24 cellular contexts compared by ENCODE assay signal in the genomic region with DNA sequence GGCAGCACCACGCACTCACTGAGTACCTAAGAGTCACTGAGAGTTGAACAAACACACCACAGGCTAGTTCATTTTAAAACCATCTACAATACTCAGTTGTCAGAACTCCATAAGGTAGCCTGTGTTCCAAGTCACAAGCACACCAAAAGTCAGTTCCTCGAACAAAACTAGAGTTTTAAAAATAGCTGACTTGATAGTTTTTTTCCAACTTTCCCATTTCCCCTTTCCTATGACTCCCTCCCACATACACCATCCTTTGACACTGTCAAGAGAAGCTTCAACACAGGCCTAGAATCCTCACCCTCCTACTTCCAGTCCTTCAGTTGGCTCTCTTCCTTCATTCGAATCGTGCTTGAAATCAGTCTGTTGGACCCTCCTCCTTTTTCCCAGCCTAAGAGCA.
DNase-seq lines count a peak whose midpoint lies in the region; ATAC-seq, FAIRE-seq and TF ChIP-seq lines count a peak whose summit lies in the region.
"Had no signal": no experiment of that assay in that cellular context is flagged by ENCODE, and none has a peak within 500 bp of the region (broad histone marks: within the 10 kb centered on the region; RNA-seq: fewer than 3 reads in every experiment).

No MANE protein-coding gene starts in this region.

- no peak for ATAC-seq in K562
- peak; percentile 26 for ATAC-seq in gastroesophageal sphincter
- ATAC-seq in upper lobe of left lung (ENCODE audit: low FRiP score in 2 of 2) = peak in 1 of 2 donors; percentile 6
- no peak for ATAC-seq in GM19351 (IDR thresholded peaks at IDR 0.05; ENCODE audit: unreplicated experiment)
- ATAC-seq in GM19395 (IDR thresholded peaks at IDR 0.05; ENCODE audit: unreplicated experiment) = no peak
- ATAC-seq: activated CD8-positive, alpha-beta T cell treated with anti-CD3 and anti-CD28 coated beads for 36 hours; foreskin keratinocyte; natural killer cell had no signal

- TF ChIP-seq EP300 in K562 (IDR thresholded peaks at IDR 0.05; ENCODE audit: low read length) = no peak
- no peak for TF ChIP-seq EP300 in gastroesophageal sphincter (IDR thresholded peaks at IDR 0.05)
- TF ChIP-seq EP300 in sigmoid colon (IDR thresholded peaks at IDR 0.05) = no peak
- TF ChIP-seq EP300 in upper lobe of left lung (IDR thresholded peaks at IDR 0.05) = no peak

- intact Hi-C loops in K562 (cut with micrococcal nuclease) = no loop called here
- intact Hi-C loops in sigmoid colon (cut with DNase I) = loop anchor here (5.0 kb wide), 1 partner anchor 43 kb away; no protein-coding TSS in a partner anchor

- H3K36me3 ChIP-seq in K562 (ENCODE audit: control insufficient read depth, insufficient read depth, low read length) = no peaks in the 10 kb centered on the region
- no peaks in the 10 kb centered on the region for H3K36me3 ChIP-seq in gastroesophageal sphincter
- no peaks in the 10 kb centered on the region for H3K36me3 ChIP-seq in sigmoid colon
- no peaks in the 10 kb centered on the region for H3K36me3 ChIP-seq in upper lobe of left lung
- H3K36me3 ChIP-seq: cardiac muscle cell, Peyer's patch had no signal

- TF ChIP-seq POLR2A in K562 (conservative IDR thresholded peaks at IDR 0.05) = no peak
- no peak for TF ChIP-seq POLR2A in gastroesophageal sphincter (IDR thresholded peaks at IDR 0.05)
- no peak for TF ChIP-seq POLR2A in sigmoid colon (IDR thresholded peaks at IDR 0.05)
- no peak for TF ChIP-seq POLR2A in upper lobe of left lung (IDR thresholded peaks at IDR 0.05)

- TF ChIP-seq RAD21 in K562 (CRISPR knock-in tag; conservative IDR thresholded peaks at IDR 0.05 in 1 of 2, IDR thresholded peaks at IDR 0.05 in 1 of 2) = no peak

- no peak overlapping the region for H3K27ac Mint-ChIP-seq in activated CD4-positive, alpha-beta memory T cell treated with anti-CD3 and anti-CD28 coated beads, Interleukin-2, amount 10 ng/mL, durations not matched to agents 7 days and 5 days
- H3K27ac Mint-ChIP-seq: activated B cell treated with CpG ODN at 0.5 μM for 24 hours; activated CD8-positive, alpha-beta T cell treated with anti-CD3 and anti-CD28 coated beads for 36 hours; B cell; T-helper 2 cell treated with Interferon-gamma antibody and Interleukin-4, amounts not matched to agents 5 μg/mL and 100 μg/mL, for 36 hours had no signal

- no peak overlapping the region for H3K9ac ChIP-seq in K562 (ENCODE audit: insufficient read depth in 1 of 2, low read depth in 2 of 2, low read length in 2 of 2)

- H3K36me3 Mint-ChIP-seq in activated CD4-positive, alpha-beta memory T cell treated with anti-CD3 and anti-CD28 coated beads, Interleukin-2, amount 10 ng/mL, durations not matched to agents 7 days and 5 days (ENCODE audit: low read depth) = no peaks in the 10 kb centered on the region
- H3K36me3 Mint-ChIP-seq: natural killer cell had no signal

- H3K27me3 ChIP-seq in K562 (ENCODE audit: control insufficient read depth in 2 of 2, insufficient read depth in 2 of 2, low read length in 2 of 2) (peaks cover 12 to 33% of the 10 kb centered on the region in 2 experiments), gastroesophageal sphincter (no peaks in the 10 kb centered on the region), sigmoid colon (no peaks in the 10 kb centered on the region), upper lobe of left lung (no peaks in the 10 kb centered on the region)
- H3K27me3 ChIP-seq: cardiac muscle cell, foreskin keratinocyte, Peyer's patch had no signal

- no TSS peak for BruUV-seq in K562 (replicated peaks; lab: Mats Ljungman, UMichigan)

- H3K4me2 ChIP-seq in K562 (ENCODE audit: insufficient read depth, low read length) = no peak overlapping the region

- peaks cover 4% of the 10 kb centered on the region for H3K27me3 Mint-ChIP-seq in activated CD4-positive, alpha-beta memory T cell treated with anti-CD3 and anti-CD28 coated beads, Interleukin-2, amount 10 ng/mL, durations not matched to agents 7 days and 5 days

- POLR2A ChIA-PET in K562 (lab: Yijun Ruan, JAX) = interaction anchor here (1.6 kb wide), 1 partner anchor 8 kb away, joined by 5 read pairs; no protein-coding TSS in a partner anchor
- POLR2A ChIA-PET in activated CD4-positive, alpha-beta memory T cell treated with anti-CD3 and anti-CD28 coated beads, Interleukin-2, amount 10 ng/mL, durations not matched to agents 7 days and 5 days (lab: Charles Lee) = no interaction called here

- CTCF ChIA-PET in K562 (lab: Yijun Ruan, JAX; ENCODE audit: low intra/inter-chr PET ratio) = no interaction called here
- CTCF ChIA-PET in activated CD4-positive, alpha-beta memory T cell treated with anti-CD3 and anti-CD28 coated beads, Interleukin-2, amount 10 ng/mL, durations not matched to agents 7 days and 5 days (lab: Charles Lee) = no interaction called here

- 14% methylated on average over 4 of the region's 4 CpGs for WGBS in K562 (ENCODE audit: insufficient coverage, low coverage, missing lambda C conversion rate)
- WGBS in gastroesophageal sphincter (ENCODE audit: low coverage in 1 of 2), 2 donors = 10 to 15% methylated on average over 3 to 4 of the region's 4 CpGs
- 77 to 82% methylated on average over 4 of the region's 4 CpGs for WGBS in sigmoid colon, 2 donors
- 46 to 57% methylated on average over 4 of the region's 4 CpGs for WGBS in upper lobe of left lung, 2 donors

- H3K4me3 Mint-ChIP-seq in activated CD4-positive, alpha-beta memory T cell treated with anti-CD3 and anti-CD28 coated beads, Interleukin-2, amount 10 ng/mL, durations not matched to agents 7 days and 5 days = no peak overlapping the region
- H3K4me3 Mint-ChIP-seq: activated B cell treated with CpG ODN at 0.5 μM for 24 hours; activated CD8-positive, alpha-beta T cell treated with anti-CD3 and anti-CD28 coated beads for 36 hours; B cell; natural killer cell; T-helper 2 cell treated with Interferon-gamma antibody and Interleukin-4, amounts not matched to agents 5 μg/mL and 100 μg/mL, for 36 hours had no signal

- no peaks in the 10 kb centered on the region for H4K20me1 ChIP-seq in K562 (replicated peaks; ENCODE audit: control insufficient read depth, insufficient read depth, low read length)

- no peaks in the 10 kb centered on the region for H3K4me1 Mint-ChIP-seq in activated CD4-positive, alpha-beta memory T cell treated with anti-CD3 and anti-CD28 coated beads, Interleukin-2, amount 10 ng/mL, durations not matched to agents 7 days and 5 days

- DNase-seq in K562 (ENCODE audit: extremely low read depth in 1 of 4, low spot score in 3 of 4) (no peak), sigmoid colon (no peak), upper lobe of left lung (no peak)
- DNase-seq in activated CD4-positive, alpha-beta memory T cell treated with anti-CD3 and anti-CD28 coated beads, Interleukin-2, amount 10 ng/mL, durations not matched to agents 7 days and 5 days = no peak
- DNase-seq: activated B cell treated with CpG ODN at 0.5 μM for 24 hours; activated CD8-positive, alpha-beta T cell treated with anti-CD3 and anti-CD28 coated beads for 36 hours; activated gamma-delta T cell treated with Interleukin-2 at 50 U/mL for 16 hours; COR-L47; DND-41; foreskin keratinocyte; mesendoderm; natural killer cell; NCI-H1092 treated with DMSO at 0.1 percent for 48 hours; NCI-H2081; Peyer's patch; posterior cingulate gyrus; stimulated activated CD8-positive, alpha-beta memory T cell treated with anti-CD3 and anti-CD28 coated beads, Interleukin-4, amount 100 ng/mL, for 48 hours had no signal

- H3K27ac ChIP-seq in K562 (ENCODE audit: extremely low read depth, low read depth, low read length) = no peak overlapping the region
- H3K27ac ChIP-seq in gastroesophageal sphincter = peak overlapping the region; percentile 91 to 99 (median 96)
- H3K27ac ChIP-seq in sigmoid colon = peak overlapping the region; percentile 91 to 97 (median 96)
- H3K27ac ChIP-seq in upper lobe of left lung = peak overlapping the region in 3 of 4 donors; percentile 40 to 61 (median 52)
- H3K27ac ChIP-seq: cardiac muscle cell, foreskin keratinocyte had no signal

- no peaks in the 10 kb centered on the region for H3K9me3 ChIP-seq in K562 (replicated peaks; ENCODE audit: control insufficient read depth, insufficient read depth, low read depth, low read length)
- no peaks in the 10 kb centered on the region for H3K9me3 ChIP-seq in gastroesophageal sphincter
- no peaks in the 10 kb centered on the region for H3K9me3 ChIP-seq in sigmoid colon
- H3K9me3 ChIP-seq in upper lobe of left lung = no peaks in the 10 kb centered on the region
- H3K9me3 ChIP-seq: Peyer's patch had no signal

- no peak overlapping the region for H2AFZ ChIP-seq in K562 (ENCODE audit: low read depth, low read length)

- H3K4me3 ChIP-seq in K562 = no peak overlapping the region
- peak overlapping the region in 1 of 2 donors; percentile 71 for H3K4me3 ChIP-seq in gastroesophageal sphincter
- peak overlapping the region in 1 of 4 donors; percentile 76 for H3K4me3 ChIP-seq in sigmoid colon
- no peak overlapping the region for H3K4me3 ChIP-seq in upper lobe of left lung
- H3K4me3 ChIP-seq: cardiac muscle cell, Peyer's patch had no signal

- no peaks in the 10 kb centered on the region for H3K79me2 ChIP-seq in K562 (ENCODE audit: control insufficient read depth, insufficient read depth, low read length)

- H3K9me3 Mint-ChIP-seq in activated CD4-positive, alpha-beta memory T cell treated with anti-CD3 and anti-CD28 coated beads, Interleukin-2, amount 10 ng/mL, durations not matched to agents 7 days and 5 days = no peaks in the 10 kb centered on the region
- H3K9me3 Mint-ChIP-seq: activated B cell treated with CpG ODN at 0.5 μM for 24 hours; activated CD8-positive, alpha-beta T cell treated with anti-CD3 and anti-CD28 coated beads for 36 hours; natural killer cell; T-helper 2 cell treated with Interferon-gamma antibody and Interleukin-4, amounts not matched to agents 5 μg/mL and 100 μg/mL, for 36 hours had no signal

- no peak for TF ChIP-seq CTCF in K562 (IDR thresholded peaks at IDR 0.05 in 2 of 3, conservative IDR thresholded peaks at IDR 0.05 in 1 of 3; ENCODE audit: insufficient read depth in 2 of 3, low read depth in 1 of 3, low read length in 3 of 3)
- TF ChIP-seq CTCF in gastroesophageal sphincter (IDR thresholded peaks at IDR 0.05) = no peak
- no peak for TF ChIP-seq CTCF in sigmoid colon (IDR thresholded peaks at IDR 0.05)
- TF ChIP-seq CTCF in upper lobe of left lung (IDR thresholded peaks at IDR 0.05) = no peak

- no peaks in the 10 kb centered on the region for H3K9me1 ChIP-seq in K562 (ENCODE audit: control insufficient read depth, insufficient read depth, low read length)

- in situ Hi-C loops in K562 (cut with MboI) = no loop called here

- FAIRE-seq in K562 (lab: Jason Lieb, UNC) = no peak
- FAIRE-seq: keratinocyte had no signal

- peaks cover 0 to under 1% of the 10 kb centered on the region in 2 experiments; a peak in 3 of 5 replicates for H3K4me1 ChIP-seq in K562 (replicated peaks in 1 of 2; ENCODE audit: control insufficient read depth in 2 of 2, insufficient read depth in 2 of 2, low read length in 2 of 2)
- peaks cover 9 to 85% (median 44%) of the 10 kb centered on the region in 3 donors for H3K4me1 ChIP-seq in gastroesophageal sphincter
- H3K4me1 ChIP-seq in sigmoid colon = peaks cover 0 to 85% (median 75%) of the 10 kb centered on the region in 4 donors
- H3K4me1 ChIP-seq in upper lobe of left lung = peaks cover 55 to 76% (median 70%) of the 10 kb centered on the region in 4 donors

TF ChIP-seq in K562, 482 proteins besides CTCF, POLR2A, EP300 and RAD21 (continues in another document):
- no peak for TF ChIP-seq BACH1 (tag; IDR thresholded peaks at IDR 0.05)
- TF ChIP-seq C11orf30 (IDR thresholded peaks at IDR 0.05; ENCODE audit: low read depth) = peak; percentile 84
- no peak for TF ChIP-seq ASH1L (IDR thresholded peaks at IDR 0.05; ENCODE audit: borderline replicate concordance, low read depth, partially characterized antibody)
